1 cellular context compared by ENCODE assay signal in the genomic region with DNA sequence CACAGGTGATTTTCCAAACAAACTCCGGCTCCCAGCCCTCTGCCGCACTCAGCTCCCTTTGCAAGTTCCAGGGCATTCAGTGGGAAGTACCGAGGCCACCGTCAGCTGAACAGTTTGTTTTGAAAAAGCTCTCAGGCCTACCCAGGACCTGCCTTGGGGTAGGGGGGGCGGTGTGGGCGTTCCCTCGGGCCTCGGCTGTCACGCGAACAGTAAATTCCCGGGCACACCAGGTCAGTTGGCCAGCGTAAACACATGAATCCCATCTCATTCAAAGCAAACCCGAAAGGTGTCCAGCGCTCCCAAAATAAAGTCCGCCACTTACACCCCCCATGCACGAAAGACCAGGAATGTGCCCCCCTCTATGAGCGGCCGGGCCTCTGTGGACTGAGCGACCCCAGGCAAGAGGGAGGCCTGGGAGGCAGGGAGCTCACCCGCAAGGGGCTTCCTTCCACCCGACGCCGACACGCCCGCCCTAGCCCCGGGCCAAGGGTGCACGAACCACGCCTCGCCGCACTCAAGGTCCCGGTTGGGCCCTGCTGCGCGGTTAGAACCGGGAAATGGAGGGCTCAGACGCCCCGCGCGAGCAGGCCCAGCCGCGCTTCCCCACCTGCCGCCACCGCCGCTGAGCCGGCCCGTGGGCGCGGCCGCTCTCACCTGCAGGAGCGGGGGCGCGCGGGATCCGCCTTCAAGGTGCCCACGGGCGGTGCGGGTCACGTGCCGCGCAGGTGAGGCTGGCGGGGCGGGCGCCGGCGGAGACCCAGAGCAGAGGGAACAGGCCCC.
TF ChIP-seq lines count a peak whose summit lies in the region.

A gene with protein sequence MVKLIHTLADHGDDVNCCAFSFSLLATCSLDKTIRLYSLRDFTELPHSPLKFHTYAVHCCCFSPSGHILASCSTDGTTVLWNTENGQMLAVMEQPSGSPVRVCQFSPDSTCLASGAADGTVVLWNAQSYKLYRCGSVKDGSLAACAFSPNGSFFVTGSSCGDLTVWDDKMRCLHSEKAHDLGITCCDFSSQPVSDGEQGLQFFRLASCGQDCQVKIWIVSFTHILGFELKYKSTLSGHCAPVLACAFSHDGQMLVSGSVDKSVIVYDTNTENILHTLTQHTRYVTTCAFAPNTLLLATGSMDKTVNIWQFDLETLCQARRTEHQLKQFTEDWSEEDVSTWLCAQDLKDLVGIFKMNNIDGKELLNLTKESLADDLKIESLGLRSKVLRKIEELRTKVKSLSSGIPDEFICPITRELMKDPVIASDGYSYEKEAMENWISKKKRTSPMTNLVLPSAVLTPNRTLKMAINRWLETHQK (minus strand): TSS at position 775 of the 780 bp plus-strand sequence. CDS start 3,634 bp downstream, outside the sequence.

TF ChIP-seq in K562, 482 proteins besides CTCF, POLR2A, EP300 and RAD21 (continued from another document and continues in another):
- TF ChIP-seq CREB1 (IDR thresholded peaks at IDR 0.05) (no peak), CREB1 (CRISPR knock-in tag; IDR thresholded peaks at IDR 0.05) (peak; percentile 41; the same call in 1 of the 2 replicates), ZNF507 (tag; conservative IDR thresholded peaks at IDR 0.05) (no peak), ZNF212 (CRISPR knock-in tag; IDR thresholded peaks at IDR 0.05) (no peak), GABPA (tag; conservative IDR thresholded peaks at IDR 0.05; ENCODE audit: low read depth) (no peak), HNRNPL (IDR thresholded peaks at IDR 0.05; ENCODE audit: low read depth, low read length) (no peak), TARDBP (IDR thresholded peaks at IDR 0.05) (0 out of 2 replicates have a peak, but pooled peaks have one; percentile 50), MCM5 (IDR thresholded peaks at IDR 0.05; ENCODE audit: low read depth) (no peak), NCOA1 (IDR thresholded peaks at IDR 0.05; ENCODE audit: low read depth) (no peak), ZNF431 (CRISPR knock-in tag; IDR thresholded peaks at IDR 0.05) (peak; percentile 42; the same call in 1 of the 2 replicates), ZNF408 (CRISPR knock-in tag; IDR thresholded peaks at IDR 0.05; ENCODE audit: low read depth) (no peak), ELF1 (tag; IDR thresholded peaks at IDR 0.05) (peak; percentile 68), SMAD1 (IDR thresholded peaks at IDR 0.05; ENCODE audit: low read depth, low read length, partially characterized antibody) (no peak), STAG1 (CRISPR knock-in tag; IDR thresholded peaks at IDR 0.05; ENCODE audit: borderline replicate concordance) (peak; percentile 38; the same call in 1 of the 2 replicates), CCNT2 (IDR thresholded peaks at IDR 0.05; ENCODE audit: borderline replicate concordance, extremely low read depth, insufficient read length, low read depth, low read length) (peak; percentile 87), YY1 (IDR thresholded peaks at IDR 0.05; ENCODE audit: borderline replicate concordance in 1 of 3, control insufficient read depth in 1 of 3, extremely low read depth in 1 of 3, insufficient read depth in 3 of 3, insufficient read length in 1 of 3, insufficient replicate concordance in 2 of 3, low read depth in 1 of 3, low read length in 2 of 3) (no peak), TCF3 (CRISPR knock-in tag; IDR thresholded peaks at IDR 0.05) (peak; percentile 6; the same call in 1 of the 2 replicates), SETDB1 (IDR thresholded peaks at IDR 0.05; ENCODE audit: low read length) (no peak), TEAD1 (CRISPR knock-in tag; IDR thresholded peaks at IDR 0.05) (peak in 1 of 2 experiments; percentile 85; a peak in 2 of 4 replicates), DMBX1 (CRISPR knock-in tag; IDR thresholded peaks at IDR 0.05; ENCODE audit: borderline replicate concordance) (no peak), RBM39 (optimal IDR thresholded peaks at IDR 0.05; ENCODE audit: low read depth, low read length) (no peak), GTF2E2 (tag; IDR thresholded peaks at IDR 0.05) (no peak), FOS (IDR thresholded peaks at IDR 0.05; ENCODE audit: extremely low read depth, insufficient read length) (no peak), SOX6 (IDR thresholded peaks at IDR 0.05) (no peak), GATAD2B (IDR thresholded peaks at IDR 0.05; ENCODE audit: borderline replicate concordance) (peak; percentile 59; the same call in 1 of the 2 replicates), PYGO2 (tag; IDR thresholded peaks at IDR 0.05) (no peak), ELF2 (CRISPR knock-in tag; IDR thresholded peaks at IDR 0.05) (no peak), MEIS2 (IDR thresholded peaks at IDR 0.05; ENCODE audit: partially characterized antibody) (peak; percentile 51), HLTF (IDR thresholded peaks at IDR 0.05) (no peak), ZNF316 (IDR thresholded peaks at IDR 0.05) (peak; percentile 31; the same call in 1 of the 2 replicates), KLF13 (tag; IDR thresholded peaks at IDR 0.05; ENCODE audit: borderline replicate concordance, low read depth) (peak; percentile 26; the same call in 1 of the 2 replicates), RFX5 (IDR thresholded peaks at IDR 0.05; ENCODE audit: low read depth, low read length) (no peak), FOXM1 (IDR thresholded peaks at IDR 0.05; ENCODE audit: low read depth) (0 out of 2 replicates have a peak, but pooled peaks have one; percentile 14), FOXM1 (CRISPR knock-in tag; IDR thresholded peaks at IDR 0.05; ENCODE audit: low read depth) (no peak), NONO (IDR thresholded peaks at IDR 0.05; ENCODE audit: low read depth in 2 of 2, low read length in 1 of 2) (peak; percentile 32 to 69; a peak in 2 of 4 replicates), RB1 (IDR thresholded peaks at IDR 0.05; ENCODE audit: low read depth) (peak; percentile 78), NFIC (IDR thresholded peaks at IDR 0.05) (no peak), ZNF41 (CRISPR knock-in tag; conservative IDR thresholded peaks at IDR 0.05) (no peak), PHF20 (IDR thresholded peaks at IDR 0.05; ENCODE audit: partially characterized antibody) (peak; percentile 62), STAT5A (IDR thresholded peaks at IDR 0.05; ENCODE audit: borderline replicate concordance, low read length) (no peak), ETV5 (CRISPR knock-in tag; IDR thresholded peaks at IDR 0.05; ENCODE audit: low read depth) (peak; percentile 35; the same call in 1 of the 2 replicates), RNF2 (IDR thresholded peaks at IDR 0.05) (no peak), CBFA2T3 (IDR thresholded peaks at IDR 0.05) (no peak)
- TF ChIP-seq, protein P1, sequence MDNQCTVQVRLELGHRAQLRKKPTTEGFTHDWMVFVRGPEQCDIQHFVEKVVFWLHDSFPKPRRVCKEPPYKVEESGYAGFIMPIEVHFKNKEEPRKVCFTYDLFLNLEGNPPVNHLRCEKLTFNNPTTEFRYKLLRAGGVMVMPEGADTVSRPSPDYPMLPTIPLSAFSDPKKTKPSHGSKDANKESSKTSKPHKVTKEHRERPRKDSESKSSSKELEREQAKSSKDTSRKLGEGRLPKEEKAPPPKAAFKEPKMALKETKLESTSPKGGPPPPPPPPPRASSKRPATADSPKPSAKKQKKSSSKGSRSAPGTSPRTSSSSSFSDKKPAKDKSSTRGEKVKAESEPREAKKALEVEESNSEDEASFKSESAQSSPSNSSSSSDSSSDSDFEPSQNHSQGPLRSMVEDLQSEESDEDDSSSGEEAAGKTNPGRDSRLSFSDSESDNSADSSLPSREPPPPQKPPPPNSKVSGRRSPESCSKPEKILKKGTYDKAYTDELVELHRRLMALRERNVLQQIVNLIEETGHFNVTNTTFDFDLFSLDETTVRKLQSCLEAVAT (IDR thresholded peaks at IDR 0.05), result no peak
- TF ChIP-seq, protein P2, sequence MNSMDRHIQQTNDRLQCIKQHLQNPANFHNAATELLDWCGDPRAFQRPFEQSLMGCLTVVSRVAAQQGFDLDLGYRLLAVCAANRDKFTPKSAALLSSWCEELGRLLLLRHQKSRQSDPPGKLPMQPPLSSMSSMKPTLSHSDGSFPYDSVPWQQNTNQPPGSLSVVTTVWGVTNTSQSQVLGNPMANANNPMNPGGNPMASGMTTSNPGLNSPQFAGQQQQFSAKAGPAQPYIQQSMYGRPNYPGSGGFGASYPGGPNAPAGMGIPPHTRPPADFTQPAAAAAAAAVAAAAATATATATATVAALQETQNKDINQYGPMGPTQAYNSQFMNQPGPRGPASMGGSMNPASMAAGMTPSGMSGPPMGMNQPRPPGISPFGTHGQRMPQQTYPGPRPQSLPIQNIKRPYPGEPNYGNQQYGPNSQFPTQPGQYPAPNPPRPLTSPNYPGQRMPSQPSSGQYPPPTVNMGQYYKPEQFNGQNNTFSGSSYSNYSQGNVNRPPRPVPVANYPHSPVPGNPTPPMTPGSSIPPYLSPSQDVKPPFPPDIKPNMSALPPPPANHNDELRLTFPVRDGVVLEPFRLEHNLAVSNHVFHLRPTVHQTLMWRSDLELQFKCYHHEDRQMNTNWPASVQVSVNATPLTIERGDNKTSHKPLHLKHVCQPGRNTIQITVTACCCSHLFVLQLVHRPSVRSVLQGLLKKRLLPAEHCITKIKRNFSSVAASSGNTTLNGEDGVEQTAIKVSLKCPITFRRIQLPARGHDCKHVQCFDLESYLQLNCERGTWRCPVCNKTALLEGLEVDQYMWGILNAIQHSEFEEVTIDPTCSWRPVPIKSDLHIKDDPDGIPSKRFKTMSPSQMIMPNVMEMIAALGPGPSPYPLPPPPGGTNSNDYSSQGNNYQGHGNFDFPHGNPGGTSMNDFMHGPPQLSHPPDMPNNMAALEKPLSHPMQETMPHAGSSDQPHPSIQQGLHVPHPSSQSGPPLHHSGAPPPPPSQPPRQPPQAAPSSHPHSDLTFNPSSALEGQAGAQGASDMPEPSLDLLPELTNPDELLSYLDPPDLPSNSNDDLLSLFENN (IDR thresholded peaks at IDR 0.05; ENCODE audit: low read depth in 2 of 2, low read length in 2 of 2), result no peak
- TF ChIP-seq, protein P3, sequence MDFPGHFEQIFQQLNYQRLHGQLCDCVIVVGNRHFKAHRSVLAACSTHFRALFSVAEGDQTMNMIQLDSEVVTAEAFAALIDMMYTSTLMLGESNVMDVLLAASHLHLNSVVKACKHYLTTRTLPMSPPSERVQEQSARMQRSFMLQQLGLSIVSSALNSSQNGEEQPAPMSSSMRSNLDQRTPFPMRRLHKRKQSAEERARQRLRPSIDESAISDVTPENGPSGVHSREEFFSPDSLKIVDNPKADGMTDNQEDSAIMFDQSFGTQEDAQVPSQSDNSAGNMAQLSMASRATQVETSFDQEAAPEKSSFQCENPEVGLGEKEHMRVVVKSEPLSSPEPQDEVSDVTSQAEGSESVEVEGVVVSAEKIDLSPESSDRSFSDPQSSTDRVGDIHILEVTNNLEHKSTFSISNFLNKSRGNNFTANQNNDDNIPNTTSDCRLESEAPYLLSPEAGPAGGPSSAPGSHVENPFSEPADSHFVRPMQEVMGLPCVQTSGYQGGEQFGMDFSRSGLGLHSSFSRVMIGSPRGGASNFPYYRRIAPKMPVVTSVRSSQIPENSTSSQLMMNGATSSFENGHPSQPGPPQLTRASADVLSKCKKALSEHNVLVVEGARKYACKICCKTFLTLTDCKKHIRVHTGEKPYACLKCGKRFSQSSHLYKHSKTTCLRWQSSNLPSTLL (IDR thresholded peaks at IDR 0.05), result no peak
- TF ChIP-seq, protein P4, sequence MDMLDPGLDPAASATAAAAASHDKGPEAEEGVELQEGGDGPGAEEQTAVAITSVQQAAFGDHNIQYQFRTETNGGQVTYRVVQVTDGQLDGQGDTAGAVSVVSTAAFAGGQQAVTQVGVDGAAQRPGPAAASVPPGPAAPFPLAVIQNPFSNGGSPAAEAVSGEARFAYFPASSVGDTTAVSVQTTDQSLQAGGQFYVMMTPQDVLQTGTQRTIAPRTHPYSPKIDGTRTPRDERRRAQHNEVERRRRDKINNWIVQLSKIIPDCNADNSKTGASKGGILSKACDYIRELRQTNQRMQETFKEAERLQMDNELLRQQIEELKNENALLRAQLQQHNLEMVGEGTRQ (CRISPR knock-in tag; IDR thresholded peaks at IDR 0.05), result peak; percentile 88
- TF ChIP-seq, protein P5, sequence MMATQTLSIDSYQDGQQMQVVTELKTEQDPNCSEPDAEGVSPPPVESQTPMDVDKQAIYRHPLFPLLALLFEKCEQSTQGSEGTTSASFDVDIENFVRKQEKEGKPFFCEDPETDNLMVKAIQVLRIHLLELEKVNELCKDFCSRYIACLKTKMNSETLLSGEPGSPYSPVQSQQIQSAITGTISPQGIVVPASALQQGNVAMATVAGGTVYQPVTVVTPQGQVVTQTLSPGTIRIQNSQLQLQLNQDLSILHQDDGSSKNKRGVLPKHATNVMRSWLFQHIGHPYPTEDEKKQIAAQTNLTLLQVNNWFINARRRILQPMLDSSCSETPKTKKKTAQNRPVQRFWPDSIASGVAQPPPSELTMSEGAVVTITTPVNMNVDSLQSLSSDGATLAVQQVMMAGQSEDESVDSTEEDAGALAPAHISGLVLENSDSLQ (IDR thresholded peaks at IDR 0.05), result peak; percentile 41
- TF ChIP-seq, protein P6, sequence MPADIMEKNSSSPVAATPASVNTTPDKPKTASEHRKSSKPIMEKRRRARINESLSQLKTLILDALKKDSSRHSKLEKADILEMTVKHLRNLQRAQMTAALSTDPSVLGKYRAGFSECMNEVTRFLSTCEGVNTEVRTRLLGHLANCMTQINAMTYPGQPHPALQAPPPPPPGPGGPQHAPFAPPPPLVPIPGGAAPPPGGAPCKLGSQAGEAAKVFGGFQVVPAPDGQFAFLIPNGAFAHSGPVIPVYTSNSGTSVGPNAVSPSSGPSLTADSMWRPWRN (IDR thresholded peaks at IDR 0.05; ENCODE audit: low read depth), result no peak
- TF ChIP-seq, protein P7, sequence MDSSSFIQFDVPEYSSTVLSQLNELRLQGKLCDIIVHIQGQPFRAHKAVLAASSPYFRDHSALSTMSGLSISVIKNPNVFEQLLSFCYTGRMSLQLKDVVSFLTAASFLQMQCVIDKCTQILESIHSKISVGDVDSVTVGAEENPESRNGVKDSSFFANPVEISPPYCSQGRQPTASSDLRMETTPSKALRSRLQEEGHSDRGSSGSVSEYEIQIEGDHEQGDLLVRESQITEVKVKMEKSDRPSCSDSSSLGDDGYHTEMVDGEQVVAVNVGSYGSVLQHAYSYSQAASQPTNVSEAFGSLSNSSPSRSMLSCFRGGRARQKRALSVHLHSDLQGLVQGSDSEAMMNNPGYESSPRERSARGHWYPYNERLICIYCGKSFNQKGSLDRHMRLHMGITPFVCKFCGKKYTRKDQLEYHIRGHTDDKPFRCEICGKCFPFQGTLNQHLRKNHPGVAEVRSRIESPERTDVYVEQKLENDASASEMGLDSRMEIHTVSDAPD (CRISPR knock-in tag; IDR thresholded peaks at IDR 0.05), result no peak
